In genomic region chr17:6996256-6997111, GRCh38 we compare ENCODE assay signal across 17 cellular contexts. TPM values are rescaled to one million over a fixed set of nuclear protein-coding genes. Genes with fewer than 3 reads are reported as not detected.
A peak's percentile ranks its signal among the peaks of the same experiment; 100 is the strongest.
DNase-seq lines count a peak whose midpoint lies in the region; ATAC-seq, FAIRE-seq and TF ChIP-seq lines count a peak whose summit lies in the region.
"Had no signal": no experiment of that assay in that cellular context is flagged by ENCODE, and none has a peak within 500 bp of the region (broad histone marks: within the 10 kb centered on the region; RNA-seq: fewer than 3 reads in every experiment).

No MANE protein-coding gene starts in this region.

- 65 to 68% methylated on average over 67 of the region's 67 CpGs for WGBS in ectodermal cell, 2 experiments
- WGBS in adrenal gland, 4 donors: 65 to 88% (median 69%) methylated on average over 21 to 67 of the region's 67 CpGs

- H3K36me3 ChIP-seq in ectodermal cell (ENCODE audit: control insufficient read depth, insufficient read depth, low read length): no peaks in the 10 kb centered on the region
- H3K36me3 ChIP-seq in kidney (ENCODE audit: control insufficient read depth in 1 of 2, insufficient read depth in 2 of 2, low read length in 2 of 2): peaks cover 5 to 14% of the 10 kb centered on the region in 2 donors
- H3K36me3 ChIP-seq in adrenal gland (replicated peaks in 1 of 2): peaks cover 0 to 20% of the 10 kb centered on the region in 2 donors

- H3K4me1 ChIP-seq in ectodermal cell (ENCODE audit: control insufficient read depth, insufficient read depth, low read length) (no peaks in the 10 kb centered on the region), kidney (ENCODE audit: control insufficient read depth in 1 of 2, insufficient read depth in 1 of 2, low read depth in 1 of 2, low read length in 2 of 2) (peaks cover 0 to 7% of the 10 kb centered on the region in 2 donors), adrenal gland (replicated peaks in 1 of 2) (peaks cover 0 to 8% of the 10 kb centered on the region in 2 donors)

- H3K27me3 ChIP-seq in ectodermal cell (ENCODE audit: control insufficient read depth, insufficient read depth, low read length, poor library complexity, severe bottlenecking) (peaks cover 25% of the 10 kb centered on the region), adrenal gland (no peaks in the 10 kb centered on the region)

- peaks cover 67% of the 10 kb centered on the region for H3K36me3 Mint-ChIP-seq in stimulated activated effector memory CD8-positive, alpha-beta T cell treated with anti-CD3 and anti-CD28 coated beads, Interleukin-12 subunit alpha, Interleukin-12 subunit beta, amount 100 ng/mL, for 72 hours

- DNase-seq in HFF-Myc (ENCODE audit: extremely low read depth, low read depth): no peak
- DNase-seq in kidney: peak; percentile 77
- no peak for DNase-seq in stimulated activated effector memory CD8-positive, alpha-beta T cell treated with anti-CD3 and anti-CD28 coated beads, Interleukin-12 subunit alpha, Interleukin-12 subunit beta, amount 100 ng/mL, for 72 hours (ENCODE audit: low spot score in 2 of 2)
- no peak for DNase-seq in OCI-M1 (lab: John Stamatoyannopoulos, UW)
- DNase-seq in adrenal gland: no peak
- DNase-seq: activated CD8-positive, alpha-beta T cell treated with anti-CD3 and anti-CD28 coated beads for 36 hours; activated effector memory CD4-positive, alpha-beta T cell treated with anti-CD3 and anti-CD28 coated beads, Interleukin-2, amount 50 U/mL, for 16 hours; C1 segment of cervical spinal cord; kidney glomerular epithelial cell; NCI-H1417 treated with DMSO at 0.1 percent for 48 hours; NCI-H524; RPMI8226 had no signal

- no peak for TF ChIP-seq CTCF in HFF-Myc (IDR thresholded peaks at IDR 0.05; ENCODE audit: low read depth, low read length, missing control alignments)
- no peak for TF ChIP-seq CTCF in kidney (IDR thresholded peaks at IDR 0.05; ENCODE audit: borderline replicate concordance, extremely low read depth, insufficient read depth)
- no peak for TF ChIP-seq CTCF in adrenal gland (IDR thresholded peaks at IDR 0.05)

- no peak overlapping the region for H3K9ac ChIP-seq in kidney (ENCODE audit: low read length in 2 of 2)

- no peak for TF ChIP-seq POLR2A in adrenal gland (IDR thresholded peaks at IDR 0.05)

- no peaks in the 10 kb centered on the region for H3K9me3 ChIP-seq in ectodermal cell (ENCODE audit: control insufficient read depth, low read length)
- no peaks in the 10 kb centered on the region for H3K9me3 ChIP-seq in kidney (ENCODE audit: control insufficient read depth in 1 of 2, low read length in 2 of 2)
- no peaks in the 10 kb centered on the region for H3K9me3 ChIP-seq in adrenal gland (replicated peaks in 1 of 3)

- FAIRE-seq in kidney (lab: Jason Lieb, UNC): no peak

- no peaks in the 10 kb centered on the region for H3K9me3 Mint-ChIP-seq in stimulated activated effector memory CD8-positive, alpha-beta T cell treated with anti-CD3 and anti-CD28 coated beads, Interleukin-12 subunit alpha, Interleukin-12 subunit beta, amount 100 ng/mL, for 72 hours
- H3K9me3 Mint-ChIP-seq: activated CD8-positive, alpha-beta T cell treated with anti-CD3 and anti-CD28 coated beads for 36 hours; IgD-negative memory B cell had no signal

- H3K27ac Mint-ChIP-seq in stimulated activated effector memory CD8-positive, alpha-beta T cell treated with anti-CD3 and anti-CD28 coated beads, Interleukin-12 subunit alpha, Interleukin-12 subunit beta, amount 100 ng/mL, for 72 hours: peak overlapping the region; percentile 7
- H3K27ac Mint-ChIP-seq: IgD-negative memory B cell had no signal

- intact Hi-C loops in kidney (cut with DNase I) (no loop called here), adrenal gland (cut with DNase I) (no loop called here)

- H3K4me3 ChIP-seq in HFF-Myc (replicated peaks; ENCODE audit: low read depth, low read length) (0 out of 2 replicates have a peak overlapping the region, but pooled peaks have one; percentile 11), ectodermal cell (ENCODE audit: insufficient read depth, low read depth, low read length) (peak overlapping the region; percentile 39), kidney (ENCODE audit: low read length in 2 of 2) (no peak overlapping the region), adrenal gland (peak overlapping the region in 1 of 4 donors; percentile 43)

- H3K27ac ChIP-seq in ectodermal cell (ENCODE audit: insufficient read depth, low read depth, low read length, poor library complexity, severe bottlenecking): no peak overlapping the region
- H3K27ac ChIP-seq in kidney (ENCODE audit: low read depth in 2 of 2, low read length in 2 of 2): no peak overlapping the region
- no peak overlapping the region for H3K27ac ChIP-seq in adrenal gland

- H3K4me3 Mint-ChIP-seq in stimulated activated effector memory CD8-positive, alpha-beta T cell treated with anti-CD3 and anti-CD28 coated beads, Interleukin-12 subunit alpha, Interleukin-12 subunit beta, amount 100 ng/mL, for 72 hours: no peak overlapping the region
- H3K4me3 Mint-ChIP-seq: activated CD8-positive, alpha-beta T cell treated with anti-CD3 and anti-CD28 coated beads for 36 hours; IgD-negative memory B cell had no signal

- H3K4me1 Mint-ChIP-seq in stimulated activated effector memory CD8-positive, alpha-beta T cell treated with anti-CD3 and anti-CD28 coated beads, Interleukin-12 subunit alpha, Interleukin-12 subunit beta, amount 100 ng/mL, for 72 hours: peaks cover 17% of the 10 kb centered on the region

- no peak for ATAC-seq in stimulated activated effector memory CD8-positive, alpha-beta T cell treated with anti-CD3 and anti-CD28 coated beads, Interleukin-12 subunit alpha, Interleukin-12 subunit beta, amount 100 ng/mL, for 72 hours
- no peak for ATAC-seq in HG03442 (IDR thresholded peaks at IDR 0.05; ENCODE audit: unreplicated experiment)
- no peak for ATAC-seq in GM21381 (IDR thresholded peaks at IDR 0.05; ENCODE audit: unreplicated experiment)
- ATAC-seq: activated CD8-positive, alpha-beta T cell treated with anti-CD3 and anti-CD28 coated beads for 36 hours had no signal

RNA-seq across cellular contexts. Expression of gene ALOX12, which starts 0.6 kb away (rescaled TPM):
- polyA plus RNA-seq in ectodermal cell (2013, experiment 1 of 4): 0.46 TPM
- 0.62 TPM for polyA plus RNA-seq in ectodermal cell (2013, experiment 2 of 4)
- polyA plus RNA-seq in ectodermal cell (2013, experiment 3 of 4): 0.69 TPM
- 0.24 TPM for polyA plus RNA-seq in ectodermal cell (2013, experiment 4 of 4)
- total RNA-seq in kidney (not detected), adrenal gland (under 1 TPM in 1 of 8 donors, not detected in 7; 0.23 TPM)
- polyA plus RNA-seq in kidney (ENCODE audit: insufficient read depth, low read depth, low replicate concordance) (not detected), adrenal gland (under 1 TPM in 1 of 3 donors, not detected in 2; 0.16 TPM)
- total RNA-seq: activated CD8-positive, alpha-beta T cell treated with anti-CD3 and anti-CD28 coated beads for 36 hours had no signal

RNA-seq across cellular contexts. Expression of gene RNASEK, which starts 15.9 kb away (rescaled TPM):
- polyA plus RNA-seq in ectodermal cell (2013, experiment 1 of 4): 188 TPM
- 200 TPM for polyA plus RNA-seq in ectodermal cell (2013, experiment 2 of 4)
- 152 TPM for polyA plus RNA-seq in ectodermal cell (2013, experiment 3 of 4)
- polyA plus RNA-seq in ectodermal cell (2013, experiment 4 of 4): 170 TPM
- total RNA-seq in kidney (195 TPM), adrenal gland (100 to 1,000 TPM; 206 to 799 (median 570) TPM)
- polyA plus RNA-seq in kidney (ENCODE audit: insufficient read depth, low read depth, low replicate concordance) (971 TPM), adrenal gland (100 to 1,000 TPM; 363 to 770 (median 435) TPM)

RNA-seq across cellular contexts. Expression of gene BCL6B, which starts 26.4 kb away (rescaled TPM):
- 6.3 TPM for polyA plus RNA-seq in ectodermal cell (2013, experiment 1 of 4)
- 2.7 TPM for polyA plus RNA-seq in ectodermal cell (2013, experiment 2 of 4)
- polyA plus RNA-seq in ectodermal cell (2013, experiment 3 of 4): 2.5 TPM
- 2.6 TPM for polyA plus RNA-seq in ectodermal cell (2013, experiment 4 of 4)
- total RNA-seq in kidney: 33.3 TPM
- 4.4 TPM for polyA plus RNA-seq in kidney (ENCODE audit: insufficient read depth, low read depth, low replicate concordance)
- 10 to 100 TPM in 3 of 8 donors, 1 to 10 TPM in 5; 2.9 to 17.0 (median 8.8) TPM for total RNA-seq in adrenal gland
- polyA plus RNA-seq in adrenal gland: 10 to 100 TPM in 1 of 3 donors, 1 to 10 TPM in 2; 3.2 to 14.2 (median 9.3) TPM
- total RNA-seq: epithelial cell of proximal tubule had no signal

RNA-seq across cellular contexts. Expression of gene SLC16A13, which starts 39.3 kb away (rescaled TPM):
- 5.3 TPM for polyA plus RNA-seq in ectodermal cell (2013, experiment 1 of 4)
- polyA plus RNA-seq in ectodermal cell (2013, experiment 2 of 4): 4.7 TPM
- polyA plus RNA-seq in ectodermal cell (2013, experiment 3 of 4): 2.6 TPM
- 2.9 TPM for polyA plus RNA-seq in ectodermal cell (2013, experiment 4 of 4)
- total RNA-seq in kidney (6.5 TPM), adrenal gland (1 to 10 TPM in 7 of 8 donors, under 1 TPM in 1; 0.97 to 3.2 (median 2.3) TPM)
- polyA plus RNA-seq in kidney (ENCODE audit: insufficient read depth, low read depth, low replicate concordance) (11.6 TPM), adrenal gland (1 to 10 TPM in 2 of 3 donors, under 1 TPM in 1; 0.84 to 3.1 (median 1.3) TPM)

RNA-seq across cellular contexts. Expression of gene SLC16A11, which starts 47.4 kb away (rescaled TPM):
- 0.59 TPM for polyA plus RNA-seq in ectodermal cell (2013, experiment 1 of 4)
- polyA plus RNA-seq in ectodermal cell (2013, experiment 2 of 4): 0.14 TPM
- 0.64 TPM for polyA plus RNA-seq in ectodermal cell (2013, experiment 3 of 4)
- 0.41 TPM for polyA plus RNA-seq in ectodermal cell (2013, experiment 4 of 4)
- total RNA-seq in kidney (2.1 TPM), adrenal gland (1 to 10 TPM in 2 of 8 donors, under 1 TPM in 4, not detected in 2; 0.18 to 1.1 (median 0.62) TPM)
- polyA plus RNA-seq in kidney (ENCODE audit: insufficient read depth, low read depth, low replicate concordance) (7.8 TPM), adrenal gland (1 to 10 TPM in 2 of 3 donors, not detected in 1; 1.1 to 3.0 TPM)
- total RNA-seq: epithelial cell of proximal tubule had no signal

Comparison
In these comparisons a context has a peak if more than half of its experiments do, and no peak if none do; other contexts are left out.
1. H3K4me3 ChIP-seq: peak in HFF-Myc (single experiment) and ectodermal cell (single experiment); none in kidney (0 of 2).